ENCODE assay signal across 16 cellular contexts in genomic region chr6:39416026-39416425, GRCh38.
DNase-seq lines count a peak whose midpoint lies in the region; ATAC-seq and TF ChIP-seq lines count a peak whose summit lies in the region.
"Had no signal": no experiment of that assay in that cellular context is flagged by ENCODE, and none has a peak within 500 bp of the region (broad histone marks: within the 10 kb centered on the region; RNA-seq: fewer than 3 reads in every experiment).

No MANE protein-coding gene starts in this region.

- no peaks in the 10 kb centered on the region for H3K79me1 ChIP-seq in mesenchymal stem cell (replicated peaks; ENCODE audit: low read length, poor library complexity, severe bottlenecking)

- H3K4me1 ChIP-seq in mesenchymal stem cell (ENCODE audit: control insufficient read depth, insufficient read depth, low read depth, low read length) (peaks cover 4% of the 10 kb centered on the region), right cardiac atrium (ENCODE audit: control insufficient read depth, insufficient read depth, low read length) (peaks cover 2% of the 10 kb centered on the region), spleen (no peaks in the 10 kb centered on the region)

- no peak for ATAC-seq in right cardiac atrium
- ATAC-seq: K562; naive thymus-derived CD8-positive, alpha-beta T cell had no signal

- peak overlapping the region in 1 of 2 experiments; percentile 7 for H2BK12ac ChIP-seq in mesenchymal stem cell (ENCODE audit: low read length in 2 of 2)

- intact Hi-C loops in MCF 10A (cut with micrococcal nuclease) (no loop called here), right cardiac atrium (cut with DNase I) (no loop called here), spleen (cut with DNase I; ENCODE audit: low total_unique reads) (no loop called here)

- no peak overlapping the region for H4K91ac ChIP-seq in mesenchymal stem cell (ENCODE audit: low read length)

- H3K9me3 Mint-ChIP-seq in MCF 10A (ENCODE audit: unreplicated experiment) (no peaks in the 10 kb centered on the region), type B pancreatic cell (no peaks in the 10 kb centered on the region)
- H3K9me3 Mint-ChIP-seq: naive thymus-derived CD8-positive, alpha-beta T cell had no signal

- DNase-seq in NCI-H748 (lab: John Stamatoyannopoulos, UW; ENCODE audit: unreplicated experiment) (peak; percentile 33), NCI-H748 treated with DMSO at 0.1 percent for 48 hours (lab: John Stamatoyannopoulos, UW) (no peak), MCF 10A (ENCODE audit: unreplicated experiment) (peak; percentile 35), mesenchymal stem cell (no peak), type B pancreatic cell (ENCODE audit: extremely low spot score, unreplicated experiment) (no peak), right cardiac atrium (no peak), spleen (no peak)
- DNase-seq in activated CD4-positive, alpha-beta T cell treated with anti-CD3 and anti-CD28 coated beads for 1 hour = no peak
- DNase-seq: DMS79 treated with DMSO at 0.1 percent for 48 hours; left ventricle myocardium inferior; naive thymus-derived CD8-positive, alpha-beta T cell; NCI-H1436 treated with DMSO at 0.1 percent for 48 hours; NCI-H524 treated with DMSO at 0.1 percent for 48 hours; RPMI8226 had no signal

- H3K9ac ChIP-seq in mesenchymal stem cell (ENCODE audit: low read length) = peak overlapping the region; percentile 58

- CTCF ChIA-PET in MCF 10A (lab: Yijun Ruan, JAX) = no interaction called here

- H2BK5ac ChIP-seq in mesenchymal stem cell (ENCODE audit: low read depth, low read length, poor library complexity, severe bottlenecking) = no peak overlapping the region

- H3K36me3 Mint-ChIP-seq in MCF 10A (ENCODE audit: insufficient read depth, unreplicated experiment) (peaks cover 5% of the 10 kb centered on the region), type B pancreatic cell (no peaks in the 10 kb centered on the region)
- H3K36me3 Mint-ChIP-seq: naive thymus-derived CD8-positive, alpha-beta T cell had no signal

- no TSS peak for BruUV-seq in MCF 10A (replicated peaks; lab: Mats Ljungman, UMichigan)

- no peak overlapping the region for H3K14ac ChIP-seq in mesenchymal stem cell (ENCODE audit: low read length in 2 of 2)

- no peak overlapping the region for H2AFZ ChIP-seq in mesenchymal stem cell (ENCODE audit: low read depth, low read length)

- no peak for TF ChIP-seq POLR2A in spleen (IDR thresholded peaks at IDR 0.05)

- H4K8ac ChIP-seq in mesenchymal stem cell (ENCODE audit: low read length) = peak overlapping the region; percentile 50

- H3K23ac ChIP-seq in mesenchymal stem cell (ENCODE audit: low read length in 2 of 2) = no peak overlapping the region

- H2AK5ac ChIP-seq in mesenchymal stem cell (ENCODE audit: low read length, severe bottlenecking) = no peak overlapping the region

- H3K27ac Mint-ChIP-seq in MCF 10A (ENCODE audit: low read depth, unreplicated experiment) = peak overlapping the region; percentile 88
- peak overlapping the region; percentile 64 for H3K27ac Mint-ChIP-seq in type B pancreatic cell
- H3K27ac Mint-ChIP-seq: naive thymus-derived CD8-positive, alpha-beta T cell had no signal

- no peak overlapping the region for H2BK15ac ChIP-seq in mesenchymal stem cell (ENCODE audit: low read depth, poor library complexity, severe bottlenecking)

- H3K18ac ChIP-seq in mesenchymal stem cell (ENCODE audit: low read depth in 1 of 2, low read length in 2 of 2) = peak overlapping the region in 1 of 2 experiments; percentile 16

- H2BK120ac ChIP-seq in mesenchymal stem cell (ENCODE audit: low read depth, low read length) = no peak overlapping the region

- H3K9me3 ChIP-seq in mesenchymal stem cell (ENCODE audit: control insufficient read depth, low read length) = no peaks in the 10 kb centered on the region
- no peaks in the 10 kb centered on the region for H3K9me3 ChIP-seq in right cardiac atrium (ENCODE audit: control insufficient read depth, low read length)
- no peaks in the 10 kb centered on the region for H3K9me3 ChIP-seq in spleen
- H3K9me3 ChIP-seq: left ventricle myocardium inferior had no signal

- WGBS in mesenchymal stem cell = 91% methylated on average over 2 of the region's 3 CpGs
- 90% methylated on average over 3 of the region's 3 CpGs for WGBS in right cardiac atrium
- WGBS in spleen, 5 donors = 69 to 95% (median 77%) methylated on average over 3 of the region's 3 CpGs

- H3K27ac ChIP-seq in mesenchymal stem cell (ENCODE audit: low read length, poor library complexity, severe bottlenecking) = no peak overlapping the region
- no peak overlapping the region for H3K27ac ChIP-seq in right cardiac atrium (ENCODE audit: low read length)
- no peak overlapping the region for H3K27ac ChIP-seq in spleen
- H3K27ac ChIP-seq: cardiac muscle cell, left ventricle myocardium inferior had no signal

- peak overlapping the region in 1 of 2 experiments; percentile 53 for H3K4ac ChIP-seq in mesenchymal stem cell (ENCODE audit: low read depth in 1 of 2, low read length in 2 of 2)

- H3K4me2 ChIP-seq in mesenchymal stem cell (ENCODE audit: low read length, poor library complexity, severe bottlenecking) = no peak overlapping the region

- no peaks in the 10 kb centered on the region for H3K27me3 ChIP-seq in mesenchymal stem cell (ENCODE audit: control insufficient read depth in 1 of 2, insufficient read depth in 1 of 2, low read length in 2 of 2)
- no peaks in the 10 kb centered on the region for H3K27me3 ChIP-seq in right cardiac atrium (ENCODE audit: control insufficient read depth, insufficient read depth)
- no peaks in the 10 kb centered on the region for H3K27me3 ChIP-seq in spleen (replicated peaks in 1 of 7)
- H3K27me3 ChIP-seq: cardiac muscle cell had no signal

- H3K4me3 ChIP-seq in mesenchymal stem cell (ENCODE audit: insufficient read depth in 1 of 2, low read depth in 1 of 2, low read length in 2 of 2) (no peak overlapping the region), right cardiac atrium (ENCODE audit: low read length) (no peak overlapping the region), spleen (no peak overlapping the region)
- H3K4me3 ChIP-seq: cardiac muscle cell, K562, left ventricle myocardium inferior had no signal

- H3K4me1 Mint-ChIP-seq in MCF 10A (ENCODE audit: insufficient read depth, unreplicated experiment) = peaks cover 27% of the 10 kb centered on the region
- peaks cover 15% of the 10 kb centered on the region for H3K4me1 Mint-ChIP-seq in type B pancreatic cell (ENCODE audit: unreplicated experiment)
- H3K4me1 Mint-ChIP-seq: naive thymus-derived CD8-positive, alpha-beta T cell had no signal

- H3K4me3 Mint-ChIP-seq in MCF 10A (ENCODE audit: unreplicated experiment) (no peak overlapping the region), type B pancreatic cell (no peak overlapping the region)
- H3K4me3 Mint-ChIP-seq: naive thymus-derived CD8-positive, alpha-beta T cell had no signal

- POLR2A ChIA-PET in MCF 10A (lab: Yijun Ruan, JAX) = interaction anchor here (0.7 kb wide), 1 partner anchor 9 kb away, joined by 3 read pairs; no protein-coding TSS in a partner anchor

- H3K36me3 ChIP-seq in mesenchymal stem cell (ENCODE audit: control insufficient read depth in 1 of 2, insufficient read depth in 2 of 2, low read depth in 1 of 2, low read length in 2 of 2) = no peaks in the 10 kb centered on the region
- no peaks in the 10 kb centered on the region for H3K36me3 ChIP-seq in spleen
- H3K36me3 ChIP-seq: cardiac muscle cell, left ventricle myocardium inferior had no signal

- H3K27me3 Mint-ChIP-seq in MCF 10A (ENCODE audit: insufficient read depth, unreplicated experiment) = no peaks in the 10 kb centered on the region
- no peaks in the 10 kb centered on the region for H3K27me3 Mint-ChIP-seq in type B pancreatic cell

- TF ChIP-seq CTCF in MCF 10A (IDR thresholded peaks at IDR 0.05; ENCODE audit: unreplicated experiment) (no peak), type B pancreatic cell (conservative IDR thresholded peaks at IDR 0.05) (no peak), spleen (IDR thresholded peaks at IDR 0.05 in 8 of 11, conservative IDR thresholded peaks at IDR 0.05 in 3 of 11) (no peak)

Comparison
In these comparisons a context has a peak if more than half of its experiments do, and no peak if none do; other contexts are left out.
1. DNase-seq: peak in NCI-H748 (single experiment) and MCF 10A (single experiment); none in NCI-H748 treated with DMSO at 0.1 percent for 48 hours (single experiment), mesenchymal stem cell (single experiment), type B pancreatic cell (single experiment), activated CD4-positive, alpha-beta T cell treated with anti-CD3 and anti-CD28 coated beads for 1 hour (single experiment), right cardiac atrium (0 of 3) and spleen (single experiment).